Comparison of ENCODE assay signal across 1 cellular context in genomic region chr9:116453785-116454184, GRCh38.
A peak's percentile ranks its signal among the peaks of the same experiment; 100 is the strongest.
TF ChIP-seq lines count a peak whose summit lies in the region.

No MANE protein-coding gene starts in this region.

TF ChIP-seq in liver, 16 proteins besides CTCF, POLR2A, EP300 and RAD21 (continued from another document):
- TF ChIP-seq, protein P1, sequence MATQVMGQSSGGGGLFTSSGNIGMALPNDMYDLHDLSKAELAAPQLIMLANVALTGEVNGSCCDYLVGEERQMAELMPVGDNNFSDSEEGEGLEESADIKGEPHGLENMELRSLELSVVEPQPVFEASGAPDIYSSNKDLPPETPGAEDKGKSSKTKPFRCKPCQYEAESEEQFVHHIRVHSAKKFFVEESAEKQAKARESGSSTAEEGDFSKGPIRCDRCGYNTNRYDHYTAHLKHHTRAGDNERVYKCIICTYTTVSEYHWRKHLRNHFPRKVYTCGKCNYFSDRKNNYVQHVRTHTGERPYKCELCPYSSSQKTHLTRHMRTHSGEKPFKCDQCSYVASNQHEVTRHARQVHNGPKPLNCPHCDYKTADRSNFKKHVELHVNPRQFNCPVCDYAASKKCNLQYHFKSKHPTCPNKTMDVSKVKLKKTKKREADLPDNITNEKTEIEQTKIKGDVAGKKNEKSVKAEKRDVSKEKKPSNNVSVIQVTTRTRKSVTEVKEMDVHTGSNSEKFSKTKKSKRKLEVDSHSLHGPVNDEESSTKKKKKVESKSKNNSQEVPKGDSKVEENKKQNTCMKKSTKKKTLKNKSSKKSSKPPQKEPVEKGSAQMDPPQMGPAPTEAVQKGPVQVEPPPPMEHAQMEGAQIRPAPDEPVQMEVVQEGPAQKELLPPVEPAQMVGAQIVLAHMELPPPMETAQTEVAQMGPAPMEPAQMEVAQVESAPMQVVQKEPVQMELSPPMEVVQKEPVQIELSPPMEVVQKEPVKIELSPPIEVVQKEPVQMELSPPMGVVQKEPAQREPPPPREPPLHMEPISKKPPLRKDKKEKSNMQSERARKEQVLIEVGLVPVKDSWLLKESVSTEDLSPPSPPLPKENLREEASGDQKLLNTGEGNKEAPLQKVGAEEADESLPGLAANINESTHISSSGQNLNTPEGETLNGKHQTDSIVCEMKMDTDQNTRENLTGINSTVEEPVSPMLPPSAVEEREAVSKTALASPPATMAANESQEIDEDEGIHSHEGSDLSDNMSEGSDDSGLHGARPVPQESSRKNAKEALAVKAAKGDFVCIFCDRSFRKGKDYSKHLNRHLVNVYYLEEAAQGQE (IDR thresholded peaks at IDR 0.05) = peak; percentile 62
- TF ChIP-seq HNF4A (conservative IDR thresholded peaks at IDR 0.05) = peak; percentile 99 to 100
TF ChIP-seq in liver: peak in this region for 15.
